23 cellular contexts compared by ENCODE assay signal in genomic region chr21:39155578-39155977, GRCh38.
"Had no signal": no experiment of that assay in that cellular context is flagged by ENCODE, and none has a peak within 500 bp of the region (broad histone marks: within the 10 kb centered on the region; RNA-seq: fewer than 3 reads in every experiment).

No MANE protein-coding gene starts in this region.

- H3K9me3 ChIP-seq: adrenal gland, SJSA1 had no signal

- H3K36me3 ChIP-seq: adrenal gland, cardiac muscle cell, SJSA1 had no signal

- FAIRE-seq: RCC 7860 had no signal

- H3K27me3 ChIP-seq: adrenal gland, cardiac muscle cell, SJSA1 had no signal

- H3K27ac ChIP-seq: adrenal gland, cardiac muscle cell, SJSA1 had no signal

- H3K4me1 ChIP-seq: adrenal gland had no signal

- DNase-seq: activated CD4-positive, alpha-beta T cell treated with anti-CD3 and anti-CD28 coated beads for 4 hours; activated CD8-positive, alpha-beta memory T cell treated with anti-CD3 and anti-CD28 coated beads, Interleukin-2, amount 50 U/mL, for 4 hours; activated CD8-positive, alpha-beta T cell treated with anti-CD3 and anti-CD28 coated beads for 36 hours; activated naive CD4-positive, alpha-beta T cell treated with anti-CD3 and anti-CD28 coated beads, Interleukin-2, amount 50 U/mL, for 16 hours; activated naive CD8-positive, alpha-beta T cell treated with anti-CD3 and anti-CD28 coated beads, Interleukin-2, amount 10 ng/mL, durations not matched to agents 7 days and 5 days; activated T-cell treated with anti-CD3 and anti-CD28 coated beads, Interleukin-2, amount 50 U/mL, for 72 hours; adrenal gland; anterior cingulate cortex; Karpas-422; MM.1S; NCI-H1105; NCI-H1436; NCI-H1694 treated with DMSO at 0.1 percent for 48 hours; NCI-H2029 treated with DMSO at 0.1 percent for 48 hours; NCI-H345; NCI-H510A treated with DMSO at 0.1 percent for 48 hours; SHP77; SW 1271 had no signal

- H3K4me3 ChIP-seq: adrenal gland, cardiac muscle cell, SJSA1 had no signal

- ATAC-seq: activated CD4-positive, CD25-positive, alpha-beta regulatory T cell treated with anti-CD3 and anti-CD28 coated beads, Interleukin-2, amount 50 U/mL, for 24 hours; activated CD8-positive, alpha-beta T cell treated with anti-CD3 and anti-CD28 coated beads for 36 hours; activated T-cell treated with anti-CD3 and anti-CD28 coated beads, Interleukin-2, amount 50 U/mL, for 72 hours; SK-N-SH treated with all-trans-retinoic acid at 6 μM for 48 hours had no signal
